1 cellular context compared by ENCODE assay signal in the genomic region with DNA sequence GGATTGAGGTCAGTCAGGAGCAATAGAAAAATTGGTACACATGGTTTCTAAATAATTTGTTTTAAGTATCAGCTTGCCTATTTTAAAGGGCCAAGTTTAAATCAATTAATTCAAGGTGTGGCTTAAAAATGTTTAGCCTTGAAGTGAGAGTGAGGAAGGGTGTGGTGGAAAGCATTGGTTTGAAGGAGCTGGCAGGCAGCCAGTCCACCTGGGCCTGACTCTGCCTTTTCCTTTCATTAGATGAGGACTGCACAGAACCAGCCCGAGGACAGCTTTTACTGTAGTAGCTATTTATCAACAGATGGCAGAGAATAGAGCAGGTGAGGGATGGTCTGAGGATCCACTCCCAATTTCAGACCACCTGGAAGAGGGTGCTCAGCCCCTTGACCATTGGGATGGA.
TF ChIP-seq lines count a peak whose summit lies in the region.

No MANE protein-coding gene starts in this region.

TF ChIP-seq in GM12878, 131 proteins besides CTCF, POLR2A, EP300 and RAD21:
- TF ChIP-seq MTA3 (IDR thresholded peaks at IDR 0.05; ENCODE audit: borderline replicate concordance, low read length) (no peak), ZNF622 (IDR thresholded peaks at IDR 0.05) (no peak), YBX1 (IDR thresholded peaks at IDR 0.05) (no peak), HDAC2 (IDR thresholded peaks at IDR 0.05) (no peak), BHLHE40 (IDR thresholded peaks at IDR 0.05; ENCODE audit: borderline replicate concordance in 1 of 2, low read depth in 2 of 2, low read length in 1 of 2) (no peak), NR2F1 (conservative IDR thresholded peaks at IDR 0.05) (no peak), MYB (IDR thresholded peaks at IDR 0.05; ENCODE audit: borderline replicate concordance, low read depth, low read length) (no peak), LARP7 (IDR thresholded peaks at IDR 0.05) (no peak)
- TF ChIP-seq, protein P1, sequence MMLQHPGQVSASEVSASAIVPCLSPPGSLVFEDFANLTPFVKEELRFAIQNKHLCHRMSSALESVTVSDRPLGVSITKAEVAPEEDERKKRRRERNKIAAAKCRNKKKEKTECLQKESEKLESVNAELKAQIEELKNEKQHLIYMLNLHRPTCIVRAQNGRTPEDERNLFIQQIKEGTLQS (IDR thresholded peaks at IDR 0.05; ENCODE audit: borderline replicate concordance, extremely low read depth, low read depth, low read length) = no peak
